Comparison of ENCODE assay signal across 8 cellular contexts in genomic region chr19:42206871-42207755, GRCh38. TPM values are rescaled to one million over a fixed set of nuclear protein-coding genes. Genes with fewer than 3 reads are reported as not detected.
DNase-seq lines count a peak whose midpoint lies in the region; ATAC-seq and TF ChIP-seq lines count a peak whose summit lies in the region.

No MANE protein-coding gene starts in this region.

- H3K4me1 Mint-ChIP-seq in stimulated activated effector memory CD8-positive, alpha-beta T cell treated with anti-CD3 and anti-CD28 coated beads, Interleukin-12 subunit alpha, Interleukin-12 subunit beta, amount 100 ng/mL, for 72 hours = peaks cover 67% of the 10 kb centered on the region

- H3K4me3 ChIP-seq in RWPE2 (ENCODE audit: severe bottlenecking) (no peak overlapping the region), epithelial cell of esophagus (ENCODE audit: low read length) (no peak overlapping the region), SJCRH30 (no peak overlapping the region)

- H3K36me3 ChIP-seq in RWPE2 (ENCODE audit: low read depth) (peaks cover 80% of the 10 kb centered on the region), SJCRH30 (peaks cover 11% of the 10 kb centered on the region; the same call in 1 of the 2 replicates)

- H3K9me3 ChIP-seq in RWPE2 (ENCODE audit: severe bottlenecking) (no peaks in the 10 kb centered on the region), SJCRH30 (replicated peaks) (no peaks in the 10 kb centered on the region)

- H3K27ac ChIP-seq in RWPE2 (ENCODE audit: poor library complexity, severe bottlenecking) (peak overlapping the region; percentile 88), SJCRH30 (no peak overlapping the region)

- peaks cover 26% of the 10 kb centered on the region for H3K4me1 ChIP-seq in RWPE2 (ENCODE audit: insufficient read depth, poor library complexity, severe bottlenecking)
- H3K4me1 ChIP-seq in SJCRH30 = no peaks in the 10 kb centered on the region

- H3K27me3 ChIP-seq in RWPE2 (ENCODE audit: insufficient read depth, poor library complexity, severe bottlenecking) = no peaks in the 10 kb centered on the region
- H3K27me3 ChIP-seq in SJCRH30 = no peaks in the 10 kb centered on the region

- peaks cover 98% of the 10 kb centered on the region for H3K36me3 Mint-ChIP-seq in stimulated activated effector memory CD8-positive, alpha-beta T cell treated with anti-CD3 and anti-CD28 coated beads, Interleukin-12 subunit alpha, Interleukin-12 subunit beta, amount 100 ng/mL, for 72 hours

- no peaks in the 10 kb centered on the region for H3K9me3 Mint-ChIP-seq in stimulated activated effector memory CD8-positive, alpha-beta T cell treated with anti-CD3 and anti-CD28 coated beads, Interleukin-12 subunit alpha, Interleukin-12 subunit beta, amount 100 ng/mL, for 72 hours

- peak; percentile 21 for DNase-seq in NCI-H2029 (lab: John Stamatoyannopoulos, UW)
- DNase-seq in NCI-H2029 treated with DMSO at 0.1 percent for 48 hours (lab: John Stamatoyannopoulos, UW) = no peak
- DNase-seq in RWPE2 (ENCODE audit: low spot score) = no peak
- DNase-seq in epithelial cell of esophagus (ENCODE audit: low read depth) = peak; percentile 84
- no peak for DNase-seq in stimulated activated effector memory CD8-positive, alpha-beta T cell treated with anti-CD3 and anti-CD28 coated beads, Interleukin-12 subunit alpha, Interleukin-12 subunit beta, amount 100 ng/mL, for 72 hours (ENCODE audit: low spot score in 2 of 2)
- DNase-seq in GM13977 (ENCODE audit: low spot score) = no peak
- DNase-seq in occipital lobe (lab: John Stamatoyannopoulos, UW) = no peak
- DNase-seq in SJCRH30 = no peak

- no peak for TF ChIP-seq CTCF in RWPE2 (IDR thresholded peaks at IDR 0.05; ENCODE audit: poor library complexity, severe bottlenecking)
- TF ChIP-seq CTCF in epithelial cell of esophagus (IDR thresholded peaks at IDR 0.05; ENCODE audit: insufficient read depth, low read depth, low read length, missing control alignments) = no peak
- no peak for TF ChIP-seq CTCF in GM13977 (IDR thresholded peaks at IDR 0.05; ENCODE audit: extremely low read depth, insufficient read depth, missing control alignments)

- peak overlapping the region; percentile 91 for H3K27ac Mint-ChIP-seq in stimulated activated effector memory CD8-positive, alpha-beta T cell treated with anti-CD3 and anti-CD28 coated beads, Interleukin-12 subunit alpha, Interleukin-12 subunit beta, amount 100 ng/mL, for 72 hours

- in situ Hi-C loops in GM13977 (cut with MboI; ENCODE audit: low pct_unique_long_range_greater_than_20kb, low sequenced_read_pairs, unreplicated experiment) = no loop called here

- ATAC-seq in RWPE2 (ENCODE audit: low read depth) = peak; percentile 90
- no peak for ATAC-seq in stimulated activated effector memory CD8-positive, alpha-beta T cell treated with anti-CD3 and anti-CD28 coated beads, Interleukin-12 subunit alpha, Interleukin-12 subunit beta, amount 100 ng/mL, for 72 hours

- H3K4me3 Mint-ChIP-seq in stimulated activated effector memory CD8-positive, alpha-beta T cell treated with anti-CD3 and anti-CD28 coated beads, Interleukin-12 subunit alpha, Interleukin-12 subunit beta, amount 100 ng/mL, for 72 hours = peak overlapping the region; percentile 51

RNA-seq across cellular contexts. Expression of gene DEDD2, which starts 10.4 kb away (rescaled TPM):
- 20.4 TPM for total RNA-seq in occipital lobe
- 16.2 and 18.0 TPM in 2 replicates for total RNA-seq in SJCRH30 (2014; rRNA removed; shearing (Covaris generic))

RNA-seq across cellular contexts. Expression of gene ZNF526, which starts 13.0 kb away (rescaled TPM):
- total RNA-seq in occipital lobe = 6.4 TPM
- total RNA-seq in SJCRH30 (2014; rRNA removed; shearing (Covaris generic)) = 9.2 and 10.7 TPM in 2 replicates

RNA-seq across cellular contexts. Expression of gene GSK3A, which starts 35.3 kb away (rescaled TPM):
- 19.7 TPM for total RNA-seq in occipital lobe
- total RNA-seq in SJCRH30 (2014; rRNA removed; shearing (Covaris generic)) = 34.9 and 37.1 TPM in 2 replicates

RNA-seq across cellular contexts. Expression of gene ERF, which starts 47.8 kb away (rescaled TPM):
- 7.8 TPM for total RNA-seq in occipital lobe
- 35.1 and 37.7 TPM in 2 replicates for total RNA-seq in SJCRH30 (2014; rRNA removed; shearing (Covaris generic))

Comparison
In these comparisons a context has a peak if more than half of its experiments do, and no peak if none do; other contexts are left out.
1. DNase-seq: peak in NCI-H2029 (single experiment) and epithelial cell of esophagus (single experiment); none in NCI-H2029 treated with DMSO at 0.1 percent for 48 hours (single experiment), RWPE2 (single experiment), stimulated activated effector memory CD8-positive, alpha-beta T cell treated with anti-CD3 and anti-CD28 coated beads, Interleukin-12 subunit alpha, Interleukin-12 subunit beta, amount 100 ng/mL, for 72 hours (0 of 2), GM13977 (single experiment), occipital lobe (single experiment) and SJCRH30 (0 of 2).